ENCODE assay signal across 24 cellular contexts in the genomic region with DNA sequence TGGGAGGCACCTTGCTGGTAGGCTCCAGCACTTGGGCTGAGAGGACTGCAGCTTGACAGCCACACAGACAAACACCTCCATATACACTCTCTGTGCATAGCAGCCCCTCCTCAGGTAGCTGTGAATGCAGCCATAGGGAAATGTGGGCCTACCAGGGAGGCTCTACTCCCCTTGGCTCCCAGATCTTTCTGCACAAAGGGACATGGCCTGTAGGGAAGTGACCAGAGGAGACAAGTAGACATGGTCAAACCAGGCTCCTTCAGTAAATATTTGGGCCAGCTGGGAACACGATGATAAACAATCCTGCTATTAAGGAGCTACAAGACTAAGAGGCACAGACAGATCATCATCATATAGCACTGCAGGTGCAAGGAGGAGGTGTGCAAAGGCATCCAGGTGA. TPM values are rescaled to one million over a fixed set of nuclear protein-coding genes. Genes with fewer than 3 reads are reported as not detected.
"Had no signal": no experiment of that assay in that cellular context is flagged by ENCODE, and none has a peak within 500 bp of the region (broad histone marks: within the 10 kb centered on the region; RNA-seq: fewer than 3 reads in every experiment).

No MANE protein-coding gene starts in this region.

- DNase-seq: KBM-7, MV-4-11, NCI-H1048, NCI-H1105, NCI-H1417, NCI-H1436 treated with DMSO at 0.1 percent for 48 hours, NCI-H1694, NCI-H187 treated with DMSO at 0.1 percent for 48 hours, NCI-H2081, NCI-H2107, NCI-H2227 treated with DMSO at 0.1 percent for 48 hours, NCI-H524, NCI-H526 treated with DMSO at 0.1 percent for 48 hours, NCI-H774, SHP77 had no signal

- H3K27ac ChIP-seq: RWPE1 had no signal

- ATAC-seq: HepG2, Panc1, SK-N-SH treated with all-trans-retinoic acid at 6 μM for 48 hours had no signal

RNA-seq across cellular contexts. Expression of gene NMS, which starts 56.6 kb away (rescaled TPM):
- total RNA-seq: HepG2, HT1080, LHCN-M2, MCF 10A, NCI-H460, SK-MEL-5 had no signal
- polyA plus RNA-seq: HepG2 had no signal
